30 cellular contexts compared by ENCODE assay signal in the genomic region with DNA sequence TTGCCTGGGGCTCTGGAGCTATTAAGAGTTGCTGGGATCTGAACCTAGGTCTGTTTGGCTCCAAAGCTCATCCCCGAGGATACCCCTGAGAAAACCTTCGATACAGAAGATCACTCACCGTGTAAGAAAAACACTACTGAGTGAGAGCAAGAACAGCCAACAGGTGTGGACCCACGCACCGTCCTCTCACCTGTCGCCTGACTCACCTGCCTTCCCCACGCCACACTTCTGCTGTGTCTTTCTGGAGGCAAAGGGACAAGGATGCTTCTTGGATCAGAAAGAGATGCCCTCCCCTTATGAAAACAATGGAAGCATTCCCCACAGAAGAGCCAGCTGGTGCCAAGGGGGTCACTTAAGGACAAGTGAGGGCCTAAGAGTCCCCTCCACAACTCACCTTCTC. TPM values are rescaled to one million over a fixed set of nuclear protein-coding genes. Genes with fewer than 3 reads are reported as not detected.
"Had no signal": no experiment of that assay in that cellular context is flagged by ENCODE, and none has a peak within 500 bp of the region (broad histone marks: within the 10 kb centered on the region; RNA-seq: fewer than 3 reads in every experiment).

No MANE protein-coding gene starts in this region.

- H3K36me3 ChIP-seq: adrenal gland, esophagus squamous epithelium, heart right ventricle, pancreas, sigmoid colon, upper lobe of left lung, vagina had no signal

- H3K27ac ChIP-seq: adrenal gland, body of pancreas, epithelial cell of prostate, esophagus squamous epithelium, heart right ventricle, pancreas, upper lobe of left lung, vagina had no signal

- H3K4me1 ChIP-seq: body of pancreas, pancreas had no signal

- H3K27me3 ChIP-seq: adrenal gland, body of pancreas, pancreas, sigmoid colon, upper lobe of left lung, vagina had no signal

- H3K4me3 ChIP-seq: adrenal gland, body of pancreas, esophagus squamous epithelium, heart right ventricle, mucosa of descending colon, pancreas, psoas muscle, sigmoid colon, upper lobe of left lung, vagina had no signal

- H3K9me3 ChIP-seq: adrenal gland, body of pancreas, esophagus squamous epithelium, heart right ventricle, mucosa of descending colon, pancreas, psoas muscle, sigmoid colon, upper lobe of left lung, vagina had no signal

- DNase-seq: activated CD4-positive, alpha-beta memory T cell treated with anti-CD3 and anti-CD28 coated beads for 36 hours; activated CD4-positive, alpha-beta T cell treated with anti-CD3 and anti-CD28 coated beads for 48 hours; activated CD8-positive, alpha-beta memory T cell treated with anti-CD3 and anti-CD28 coated beads, Interleukin-2, amount 50 U/mL, for 4 hours; activated effector memory CD4-positive, alpha-beta T cell treated with anti-CD3 and anti-CD28 coated beads, Interleukin-2, amount 50 U/mL, for 16 hours; activated naive CD4-positive, alpha-beta T cell treated with anti-CD3 and anti-CD28 coated beads for 36 hours; activated naive CD8-positive, alpha-beta T cell treated with anti-CD3 and anti-CD28 coated beads for 36 hours; activated T-cell treated with anti-CD3 and anti-CD28 coated beads, Interleukin-2, amount 50 U/mL, for 1 hour; adrenal gland; body of pancreas; effector CD4-positive, alpha-beta T cell; esophagus squamous epithelium; foreskin melanocyte; heart right ventricle; mucosa of descending colon; nucleus accumbens; pancreas; psoas muscle; sigmoid colon; small intestine; stimulated activated CD4-positive, alpha-beta T cell treated with anti-CD3 and anti-CD28 coated beads, Interleukin-1b, Interleukin-23, amount 100 ng/mL, for 48 hours; stimulated activated CD4-positive, alpha-beta T cell treated with anti-CD3 and anti-CD28 coated beads, Interleukin-4, amount 100 ng/mL, for 4 hours; stimulated activated CD8-positive, alpha-beta memory T cell treated with anti-CD3 and anti-CD28 coated beads, Interleukin-4, amount 100 ng/mL, for 48 hours; stimulated activated naive CD8-positive, alpha-beta T cell treated with anti-CD3 and anti-CD28 coated beads, Interleukin-15, amount 100 ng/mL, for 72 hours; substantia nigra had no signal

RNA-seq across cellular contexts. Expression of gene COL13A1, which starts 46.7 kb away (rescaled TPM):
- total RNA-seq: activated CD4-positive, alpha-beta memory T cell treated with anti-CD3 and anti-CD28 coated beads for 36 hours; activated CD8-positive, alpha-beta memory T cell treated with anti-CD3 and anti-CD28 coated beads for 36 hours; activated naive CD4-positive, alpha-beta T cell treated with anti-CD3 and anti-CD28 coated beads for 36 hours; activated naive CD8-positive, alpha-beta T cell treated with anti-CD3 and anti-CD28 coated beads for 36 hours; activated T-helper 1 cell treated with anti-CD3 and anti-CD28 coated beads, Interleukin-12 subunit alpha, Interleukin-12 subunit beta, Interleukin-2, Interleukin-4 antibody, amounts not matched to agents 30 ng/mL and 10 ng/mL and 1 ng/mL, durations not matched to agents 14 hours and 24 hours and 36 hours; natural killer cell treated with Interleukin-12 subunit alpha and Interleukin-12 subunit beta and Interleukin-15 and Interleukin-18, amount 100 ng/mL, for 72 hours; vagina had no signal
